ENCODE assay signal across 1 cellular context in the genomic region with DNA sequence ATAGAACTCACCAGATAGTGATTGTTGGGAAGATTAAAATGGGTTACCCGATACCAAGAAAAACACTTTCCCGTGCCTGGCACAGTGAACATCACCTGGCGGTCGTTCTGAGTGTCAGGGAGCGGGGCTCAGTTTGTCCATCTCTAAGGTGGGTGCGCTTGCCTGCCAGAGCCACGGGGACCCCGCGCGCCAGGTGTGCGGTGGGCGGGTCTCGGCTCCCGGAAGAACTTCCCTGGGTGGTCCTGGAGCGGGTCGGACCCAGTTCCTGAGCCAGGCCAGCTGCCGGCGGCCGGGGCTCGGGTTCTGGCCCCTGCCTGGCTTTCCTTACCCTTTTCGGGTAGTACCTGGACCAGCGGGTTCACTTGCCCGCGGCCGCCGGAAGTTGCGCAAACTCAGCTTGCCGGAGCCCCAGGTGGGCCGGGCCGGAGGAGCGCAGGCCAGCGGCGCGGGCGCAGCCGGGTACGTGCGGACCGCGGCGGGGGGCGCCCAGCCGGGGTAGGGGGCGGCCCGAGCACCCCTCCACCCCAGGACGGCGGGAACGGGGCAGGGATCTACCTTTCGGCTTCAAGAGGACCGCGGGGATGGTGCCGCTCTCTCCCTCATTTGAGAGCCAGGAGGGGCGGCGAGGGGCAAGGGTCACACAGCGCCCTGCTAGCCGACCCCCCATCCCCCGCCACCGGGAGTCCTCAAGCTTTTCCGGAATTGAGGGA.
A peak's percentile ranks its signal among the peaks of the same experiment; 100 is the strongest.
TF ChIP-seq lines count a peak whose summit lies in the region.

No MANE protein-coding gene starts in this region.

TF ChIP-seq in HepG2, 621 proteins besides CTCF, POLR2A, EP300 and RAD21 (continued from another document and continues in another):
- no peak for TF ChIP-seq LRRFIP1 (CRISPR knock-in tag; conservative IDR thresholded peaks at IDR 0.05)
- no peak for TF ChIP-seq ARNTL (CRISPR knock-in tag; IDR thresholded peaks at IDR 0.05)
- no peak for TF ChIP-seq YEATS2 (CRISPR knock-in tag; IDR thresholded peaks at IDR 0.05; ENCODE audit: borderline replicate concordance)
- no peak for TF ChIP-seq CENPBD1 (CRISPR knock-in tag; IDR thresholded peaks at IDR 0.05; ENCODE audit: borderline replicate concordance, low read depth)
- TF ChIP-seq ZFY (CRISPR knock-in tag; IDR thresholded peaks at IDR 0.05), result peak; percentile 77
- peak; percentile 88 for TF ChIP-seq PRDM10 (CRISPR knock-in tag; IDR thresholded peaks at IDR 0.05; ENCODE audit: low read depth)
- no peak for TF ChIP-seq ZNF558 (CRISPR knock-in tag; IDR thresholded peaks at IDR 0.05; ENCODE audit: borderline replicate concordance)
- TF ChIP-seq ZNF570 (CRISPR knock-in tag; IDR thresholded peaks at IDR 0.05; ENCODE audit: borderline replicate concordance), result no peak
- TF ChIP-seq, protein P1, sequence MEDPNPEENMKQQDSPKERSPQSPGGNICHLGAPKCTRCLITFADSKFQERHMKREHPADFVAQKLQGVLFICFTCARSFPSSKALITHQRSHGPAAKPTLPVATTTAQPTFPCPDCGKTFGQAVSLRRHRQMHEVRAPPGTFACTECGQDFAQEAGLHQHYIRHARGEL (CRISPR knock-in tag; IDR thresholded peaks at IDR 0.05), result no peak
- no peak for TF ChIP-seq TEAD2 (CRISPR knock-in tag; IDR thresholded peaks at IDR 0.05)
- TF ChIP-seq SOX13 (IDR thresholded peaks at IDR 0.05), result no peak
- TF ChIP-seq SOX13 (CRISPR knock-in tag; conservative IDR thresholded peaks at IDR 0.05 in 1 of 2, IDR thresholded peaks at IDR 0.05 in 1 of 2), result no peak
- peak; percentile 54 for TF ChIP-seq ZNF574 (CRISPR knock-in tag; IDR thresholded peaks at IDR 0.05)
- TF ChIP-seq NFKBIZ (CRISPR knock-in tag; IDR thresholded peaks at IDR 0.05), result no peak
- no peak for TF ChIP-seq ZNF232 (CRISPR knock-in tag; IDR thresholded peaks at IDR 0.05; ENCODE audit: borderline replicate concordance)
- TF ChIP-seq ZNF407 (CRISPR knock-in tag; IDR thresholded peaks at IDR 0.05; ENCODE audit: not compliant biosample characterization), result no peak
- TF ChIP-seq CBX2 (IDR thresholded peaks at IDR 0.05; ENCODE audit: low read depth, low read length), result no peak
- no peak; the same call in 1 of the 2 replicates for TF ChIP-seq CBX2 (CRISPR knock-in tag; IDR thresholded peaks at IDR 0.05; ENCODE audit: low read depth)
- no peak for TF ChIP-seq KIAA2018 (CRISPR knock-in tag; IDR thresholded peaks at IDR 0.05; ENCODE audit: borderline replicate concordance)
- TF ChIP-seq TARDBP (CRISPR knock-in tag; IDR thresholded peaks at IDR 0.05), result no peak
